Comparison of ENCODE assay signal across 18 cellular contexts in the genomic region with DNA sequence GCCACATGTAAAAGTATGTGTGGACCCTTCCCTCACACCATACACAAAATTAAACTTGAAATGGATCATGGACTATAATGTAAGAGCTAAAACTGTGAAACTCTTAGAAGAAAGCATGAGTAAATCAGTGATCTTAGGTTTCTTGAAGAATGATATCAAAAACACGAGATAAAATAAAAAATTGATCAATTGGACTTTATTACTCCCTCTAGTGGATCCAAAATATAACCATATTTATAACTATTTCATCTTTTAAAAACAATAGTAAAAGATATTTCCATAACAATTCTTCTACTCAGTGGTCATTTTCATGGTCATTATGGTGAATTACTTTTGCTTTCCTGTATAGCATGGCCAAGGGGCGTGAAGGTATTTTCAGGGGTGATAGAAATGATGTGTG.
A peak's percentile ranks its signal among the peaks of the same experiment; 100 is the strongest.
DNase-seq lines count a peak whose midpoint lies in the region; ATAC-seq and TF ChIP-seq lines count a peak whose summit lies in the region.
"Had no signal": no experiment of that assay in that cellular context is flagged by ENCODE, and none has a peak within 500 bp of the region (broad histone marks: within the 10 kb centered on the region; RNA-seq: fewer than 3 reads in every experiment).

No MANE protein-coding gene starts in this region.

- no peak overlapping the region for H3K9ac ChIP-seq in H9 (ENCODE audit: extremely low read depth, insufficient read length, low read length)
- H3K9ac ChIP-seq: BLaER1 treated with 17β-estradiol and CSF1 and Interleukin-3, amounts not matched to agents 10 nM and 100 nM had no signal

- H3K4me3 ChIP-seq in ACC112 (ENCODE audit: low read depth, low read length): peak overlapping the region; percentile 48; the same call in 1 of the 2 replicates
- no peak overlapping the region for H3K4me3 ChIP-seq in hepatocyte
- H3K4me3 ChIP-seq: ascending aorta; BLaER1 treated with 17β-estradiol and CSF1 and Interleukin-3, amounts not matched to agents 10 nM and 100 nM; esophagus squamous epithelium; sigmoid colon had no signal

- no peak overlapping the region for H2BK20ac ChIP-seq in H9 (ENCODE audit: low read depth, low read length, poor library complexity, severe bottlenecking)

- H3K4me2 ChIP-seq in H9 (ENCODE audit: insufficient read depth, insufficient read length, low read length) (no peak overlapping the region), hepatocyte (no peak overlapping the region)

- H3K79me2 ChIP-seq in ACC112 (ENCODE audit: control insufficient read depth, insufficient read depth, low read length, unreplicated experiment): no peaks in the 10 kb centered on the region
- H3K79me2 ChIP-seq in H9 (ENCODE audit: insufficient read depth, low read length): no peaks in the 10 kb centered on the region
- no peaks in the 10 kb centered on the region for H3K79me2 ChIP-seq in hepatocyte

- peaks cover 9 to 10% of the 10 kb centered on the region in 2 experiments for H3K9me3 Mint-ChIP-seq in H9
- peaks cover 4 to 22% (median 11%) of the 10 kb centered on the region in 9 donors for H3K9me3 Mint-ChIP-seq in naive thymus-derived CD8-positive, alpha-beta T cell
- peaks cover 4 to 7% of the 10 kb centered on the region in 2 donors for H3K9me3 Mint-ChIP-seq in activated naive CD4-positive, alpha-beta T cell treated with anti-CD3 and anti-CD28 coated beads, Interleukin-2, amount 50 U/mL, for 72 hours

- TF ChIP-seq CTCF in H9 (conservative IDR thresholded peaks at IDR 0.05) (peak; percentile 20; the same call in 1 of the 3 replicates), VCaP (conservative IDR thresholded peaks at IDR 0.05) (peak; percentile 65), hepatocyte (IDR thresholded peaks at IDR 0.05; ENCODE audit: poor library complexity) (peak; percentile 29)

- no peak overlapping the region for H3K4ac ChIP-seq in H9 (ENCODE audit: low read depth, low read length)

- WGBS in H9 (ENCODE audit: extremely low coverage, insufficient read length, low lambda C conversion rate): no CpG with 5 or more reads among the region's 2 CpGs
- 88% methylated on average over 2 of the region's 2 CpGs for WGBS in hepatocyte (ENCODE audit: low lambda C conversion rate, missing lambda C conversion rate)

- no peak overlapping the region for H3K23ac ChIP-seq in H9 (ENCODE audit: insufficient read length, low read depth, low read length)

- H4K5ac ChIP-seq in H9 (ENCODE audit: insufficient read length, low read depth, low read length): no peak overlapping the region

- no peaks in the 10 kb centered on the region for H3K9me3 ChIP-seq in H9 (ENCODE audit: control insufficient read depth, low read depth, low read length)
- no peaks in the 10 kb centered on the region for H3K9me3 ChIP-seq in hepatocyte (ENCODE audit: low read depth)
- H3K9me3 ChIP-seq: ascending aorta, esophagus squamous epithelium, sigmoid colon had no signal

- no peaks in the 10 kb centered on the region for H3K27me3 Mint-ChIP-seq in H9 (ENCODE audit: low read depth)
- peaks cover 11 to 38% (median 19%) of the 10 kb centered on the region in 5 donors for H3K27me3 Mint-ChIP-seq in naive thymus-derived CD8-positive, alpha-beta T cell

- no peak overlapping the region for H3K27ac Mint-ChIP-seq in H9
- no peak overlapping the region for H3K27ac Mint-ChIP-seq in naive thymus-derived CD8-positive, alpha-beta T cell
- no peak overlapping the region for H3K27ac Mint-ChIP-seq in activated naive CD4-positive, alpha-beta T cell treated with anti-CD3 and anti-CD28 coated beads, Interleukin-2, amount 50 U/mL, for 72 hours

- no peak overlapping the region for H2AFZ ChIP-seq in ACC112 (ENCODE audit: low read length, unreplicated experiment)
- no peak overlapping the region for H2AFZ ChIP-seq in H9 (ENCODE audit: low read length)
- no peak overlapping the region for H2AFZ ChIP-seq in hepatocyte

- no peak overlapping the region for H3K14ac ChIP-seq in H9 (ENCODE audit: insufficient read depth, low read length)

- H3K36me3 ChIP-seq in ACC112 (ENCODE audit: insufficient read depth, low read length): no peaks in the 10 kb centered on the region
- no peaks in the 10 kb centered on the region for H3K36me3 ChIP-seq in hepatocyte (replicated peaks; ENCODE audit: insufficient read depth, low read depth)
- H3K36me3 ChIP-seq: ascending aorta; BLaER1 treated with 17β-estradiol and CSF1 and Interleukin-3, amounts not matched to agents 10 nM and 100 nM; esophagus squamous epithelium; sigmoid colon had no signal

- H2BK120ac ChIP-seq in H9 (ENCODE audit: low read depth, low read length, poor library complexity, severe bottlenecking): no peak overlapping the region

- no peak overlapping the region for H2BK15ac ChIP-seq in H9 (ENCODE audit: low read depth, low read length)

- DNase-seq in H9: no peak
- DNase-seq in hepatocyte (ENCODE audit: low spot score): no peak
- DNase-seq in naive thymus-derived CD8-positive, alpha-beta T cell: no peak
- no peak for DNase-seq in activated naive CD4-positive, alpha-beta T cell treated with anti-CD3 and anti-CD28 coated beads, Interleukin-2, amount 50 U/mL, for 72 hours (ENCODE audit: low spot score in 2 of 2)
- DNase-seq: activated CD4-positive, CD25-positive, alpha-beta regulatory T cell treated with anti-CD3 and anti-CD28 coated beads, Interleukin-2, amount 50 U/mL, for 72 hours; activated gamma-delta T cell treated with Interleukin-2 at 50 U/mL for 16 hours; esophagus squamous epithelium; hippocampal formation; SIG-M5; sigmoid colon; stimulated activated CD4-positive, alpha-beta T cell treated with anti-CD3 and anti-CD28 coated beads, Interleukin-2, amount 100 ng/mL, for 48 hours had no signal

- no peak overlapping the region for H4K8ac ChIP-seq in H9 (replicated peaks; ENCODE audit: insufficient read length, low read depth, low read length)

- H2BK5ac ChIP-seq in H9 (ENCODE audit: insufficient read length, low read length): no peak overlapping the region

- no peak overlapping the region for H3T11ph ChIP-seq in H9 (ENCODE audit: low read length)

- ATAC-seq in HG03460 (IDR thresholded peaks at IDR 0.05; ENCODE audit: unreplicated experiment) (no peak), GM19397 (IDR thresholded peaks at IDR 0.05; ENCODE audit: unreplicated experiment) (no peak)
- no peak for ATAC-seq in naive thymus-derived CD8-positive, alpha-beta T cell
- no peak for ATAC-seq in activated naive CD4-positive, alpha-beta T cell treated with anti-CD3 and anti-CD28 coated beads, Interleukin-2, amount 50 U/mL, for 72 hours

- H3K27ac ChIP-seq in ACC112 (ENCODE audit: low read depth, low read length) (no peak overlapping the region), H9 (ENCODE audit: insufficient read length, low read depth, low read length) (no peak overlapping the region), VCaP (no peak overlapping the region), hepatocyte (no peak overlapping the region)
- H3K27ac ChIP-seq: ascending aorta; BLaER1 treated with 17β-estradiol and CSF1 and Interleukin-3, amounts not matched to agents 10 nM and 100 nM; esophagus squamous epithelium; HL-60; sigmoid colon had no signal

- no peak overlapping the region for H3K56ac ChIP-seq in H9 (ENCODE audit: insufficient read length, low read depth, low read length)

- H2BK12ac ChIP-seq in H9 (ENCODE audit: insufficient read length, low read depth, low read length): no peak overlapping the region

- no peak overlapping the region for H4K91ac ChIP-seq in H9 (ENCODE audit: insufficient read length, low read depth, low read length)

- H3K36me3 Mint-ChIP-seq in H9 (ENCODE audit: insufficient read depth in 1 of 3, low read depth in 3 of 3): peaks cover 0 to 4% (median 0%) of the 10 kb centered on the region in 3 experiments; a peak in 3 of 7 replicates
- peaks cover 0 to 20% (median under 1%) of the 10 kb centered on the region in 3 donors for H3K36me3 Mint-ChIP-seq in naive thymus-derived CD8-positive, alpha-beta T cell
- H3K36me3 Mint-ChIP-seq in activated naive CD4-positive, alpha-beta T cell treated with anti-CD3 and anti-CD28 coated beads, Interleukin-2, amount 50 U/mL, for 72 hours: no peaks in the 10 kb centered on the region

- peaks cover 5% of the 10 kb centered on the region in 2 experiments; a peak in 3 of 4 replicates for H3K4me1 Mint-ChIP-seq in H9
- no peaks in the 10 kb centered on the region for H3K4me1 Mint-ChIP-seq in naive thymus-derived CD8-positive, alpha-beta T cell

- H3K9me2 ChIP-seq in hepatocyte (replicated peaks; ENCODE audit: insufficient read depth): no peaks in the 10 kb centered on the region

- no peaks in the 10 kb centered on the region for H3K4me1 ChIP-seq in ACC112 (ENCODE audit: control insufficient read depth, insufficient read depth, low read length, unreplicated experiment)
- H3K4me1 ChIP-seq in H9 (ENCODE audit: insufficient read depth, low read length): no peaks in the 10 kb centered on the region
- no peaks in the 10 kb centered on the region for H3K4me1 ChIP-seq in hepatocyte (ENCODE audit: insufficient read depth)
- H3K4me1 ChIP-seq: ascending aorta, sigmoid colon had no signal

- no peaks in the 10 kb centered on the region for H3K79me1 ChIP-seq in H9 (ENCODE audit: insufficient read depth, low read depth, low read length, poor library complexity, severe bottlenecking)

- peaks cover 14% of the 10 kb centered on the region for H3K27me3 ChIP-seq in ACC112 (ENCODE audit: insufficient read depth, low read length)
- no peaks in the 10 kb centered on the region for H3K27me3 ChIP-seq in H9 (ENCODE audit: insufficient read depth, low read length)
- H3K27me3 ChIP-seq in hepatocyte: no peaks in the 10 kb centered on the region
- H3K27me3 ChIP-seq: ascending aorta; BLaER1 treated with 17β-estradiol and CSF1 and Interleukin-3, amounts not matched to agents 10 nM and 100 nM; esophagus squamous epithelium; sigmoid colon had no signal

- H3K4me3 Mint-ChIP-seq in H9: no peak overlapping the region
- H3K4me3 Mint-ChIP-seq in naive thymus-derived CD8-positive, alpha-beta T cell: no peak overlapping the region

- no peaks in the 10 kb centered on the region for H3K23me2 ChIP-seq in H9 (ENCODE audit: insufficient read length, low read depth, low read length, poor library complexity, severe bottlenecking)

- H3K18ac ChIP-seq in H9 (ENCODE audit: insufficient read length, low read depth, low read length): no peak overlapping the region

- H2AK5ac ChIP-seq in H9 (ENCODE audit: insufficient read length, low read length): no peak overlapping the region

- POLR2A ChIA-PET in naive thymus-derived CD8-positive, alpha-beta T cell (lab: Charles Lee): no interaction called here

- H4K20me1 ChIP-seq in H9 (ENCODE audit: control insufficient read depth, insufficient read depth, insufficient read length) (no peaks in the 10 kb centered on the region), hepatocyte (ENCODE audit: insufficient read depth, poor library complexity, severe bottlenecking) (no peaks in the 10 kb centered on the region)
- H4K20me1 ChIP-seq: BLaER1 treated with 17β-estradiol and CSF1 and Interleukin-3, amounts not matched to agents 10 nM and 100 nM had no signal
